ENCODE assay signal across 1 cellular context in the genomic region with DNA sequence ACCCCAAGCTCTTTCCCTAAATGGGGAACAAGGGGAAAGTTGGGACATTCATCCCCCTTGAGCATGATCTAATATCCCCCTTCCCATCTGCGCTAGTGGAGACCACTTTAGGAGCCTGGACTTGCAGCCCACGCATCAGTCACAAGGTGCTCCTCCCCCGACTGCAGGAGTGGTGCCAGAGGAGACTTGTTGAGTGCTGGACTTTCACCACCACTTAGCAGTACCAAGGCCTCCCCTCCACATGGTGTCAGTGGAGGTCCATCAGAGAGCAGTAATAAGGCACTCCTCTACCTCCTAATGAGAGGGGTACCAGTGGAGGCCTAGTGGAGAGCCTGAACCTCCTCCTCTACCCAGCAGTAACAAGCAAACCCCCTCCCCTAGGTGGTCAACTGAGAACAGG.
A peak's percentile ranks its signal among the peaks of the same experiment; 100 is the strongest.
TF ChIP-seq lines count a peak whose summit lies in the region.

No MANE protein-coding gene starts in this region.

TF ChIP-seq in HepG2, 621 proteins besides CTCF, POLR2A, EP300 and RAD21 (continued from another document and continues in another):
- TF ChIP-seq ZNF18 (CRISPR knock-in tag; IDR thresholded peaks at IDR 0.05; ENCODE audit: insufficient replicate concordance) (no peak), RBFOX2 (IDR thresholded peaks at IDR 0.05; ENCODE audit: low read depth, low read length) (no peak), NFRKB (IDR thresholded peaks at IDR 0.05) (no peak), ZNF205 (CRISPR knock-in tag; IDR thresholded peaks at IDR 0.05) (no peak), JUNB (CRISPR knock-in tag; IDR thresholded peaks at IDR 0.05; ENCODE audit: borderline replicate concordance) (no peak), IKZF1 (IDR thresholded peaks at IDR 0.05) (no peak), RFX1 (IDR thresholded peaks at IDR 0.05) (no peak), ZNF792 (CRISPR knock-in tag; IDR thresholded peaks at IDR 0.05) (no peak), SP5 (CRISPR knock-in tag; IDR thresholded peaks at IDR 0.05; ENCODE audit: borderline replicate concordance, low read depth) (peak; percentile 69), KLF16 (CRISPR knock-in tag; IDR thresholded peaks at IDR 0.05) (0 out of 4 replicates have a peak, but pooled peaks of 1 of the 2 experiments have one; percentile 28), ZNF782 (CRISPR knock-in tag; IDR thresholded peaks at IDR 0.05; ENCODE audit: borderline replicate concordance) (0 out of 2 replicates have a peak, but pooled peaks have one; percentile 21), MEIS1 (CRISPR knock-in tag; IDR thresholded peaks at IDR 0.05; ENCODE audit: borderline replicate concordance) (no peak), GABPA (IDR thresholded peaks at IDR 0.05; ENCODE audit: low read depth, low read length) (no peak), GABPA (CRISPR knock-in tag; IDR thresholded peaks at IDR 0.05; ENCODE audit: low read depth) (no peak), ZNF841 (CRISPR knock-in tag; IDR thresholded peaks at IDR 0.05; ENCODE audit: borderline replicate concordance) (no peak), CEBPG (CRISPR knock-in tag; IDR thresholded peaks at IDR 0.05) (no peak), THAP11 (CRISPR knock-in tag; IDR thresholded peaks at IDR 0.05) (no peak), ZFP1 (CRISPR knock-in tag; IDR thresholded peaks at IDR 0.05) (no peak), NR2F6 (IDR thresholded peaks at IDR 0.05) (no peak), NR2F6 (CRISPR knock-in tag; IDR thresholded peaks at IDR 0.05) (peak; percentile 14; the same call in 1 of the 2 replicates), HOXA7 (CRISPR knock-in tag; IDR thresholded peaks at IDR 0.05) (no peak), ZNF225 (CRISPR knock-in tag; IDR thresholded peaks at IDR 0.05) (no peak), NCOA2 (CRISPR knock-in tag; IDR thresholded peaks at IDR 0.05) (no peak), NCOR1 (IDR thresholded peaks at IDR 0.05; ENCODE audit: borderline replicate concordance, low read length) (no peak), KLF13 (CRISPR knock-in tag; IDR thresholded peaks at IDR 0.05) (no peak), RCOR2 (CRISPR knock-in tag; IDR thresholded peaks at IDR 0.05) (no peak), ZNF326 (CRISPR knock-in tag; IDR thresholded peaks at IDR 0.05; ENCODE audit: borderline replicate concordance) (no peak), ZNF451 (CRISPR knock-in tag; IDR thresholded peaks at IDR 0.05) (no peak), ZNF644 (CRISPR knock-in tag; IDR thresholded peaks at IDR 0.05; ENCODE audit: low read depth) (no peak), NFIB (CRISPR knock-in tag; IDR thresholded peaks at IDR 0.05; ENCODE audit: borderline replicate concordance) (no peak), FOXP1 (IDR thresholded peaks at IDR 0.05) (no peak), FOXP1 (CRISPR knock-in tag; IDR thresholded peaks at IDR 0.05) (no peak), MLLT10 (CRISPR knock-in tag; IDR thresholded peaks at IDR 0.05) (no peak), GLI4 (CRISPR knock-in tag; IDR thresholded peaks at IDR 0.05; ENCODE audit: borderline replicate concordance) (no peak), ZC3H4 (CRISPR knock-in tag; IDR thresholded peaks at IDR 0.05; ENCODE audit: borderline replicate concordance) (no peak), SMAD9 (CRISPR knock-in tag; IDR thresholded peaks at IDR 0.05) (no peak), MAFG (CRISPR knock-in tag; IDR thresholded peaks at IDR 0.05) (no peak), ZC3H13 (CRISPR knock-in tag; IDR thresholded peaks at IDR 0.05) (no peak), ZNF329 (CRISPR knock-in tag; IDR thresholded peaks at IDR 0.05; ENCODE audit: low read depth) (no peak), CC2D1A (CRISPR knock-in tag; IDR thresholded peaks at IDR 0.05) (no peak), RFX5 (IDR thresholded peaks at IDR 0.05; ENCODE audit: low read depth, low read length) (no peak), RXRA (CRISPR knock-in tag; IDR thresholded peaks at IDR 0.05) (no peak; the same call in 1 of the 2 replicates)
- TF ChIP-seq, protein P1, sequence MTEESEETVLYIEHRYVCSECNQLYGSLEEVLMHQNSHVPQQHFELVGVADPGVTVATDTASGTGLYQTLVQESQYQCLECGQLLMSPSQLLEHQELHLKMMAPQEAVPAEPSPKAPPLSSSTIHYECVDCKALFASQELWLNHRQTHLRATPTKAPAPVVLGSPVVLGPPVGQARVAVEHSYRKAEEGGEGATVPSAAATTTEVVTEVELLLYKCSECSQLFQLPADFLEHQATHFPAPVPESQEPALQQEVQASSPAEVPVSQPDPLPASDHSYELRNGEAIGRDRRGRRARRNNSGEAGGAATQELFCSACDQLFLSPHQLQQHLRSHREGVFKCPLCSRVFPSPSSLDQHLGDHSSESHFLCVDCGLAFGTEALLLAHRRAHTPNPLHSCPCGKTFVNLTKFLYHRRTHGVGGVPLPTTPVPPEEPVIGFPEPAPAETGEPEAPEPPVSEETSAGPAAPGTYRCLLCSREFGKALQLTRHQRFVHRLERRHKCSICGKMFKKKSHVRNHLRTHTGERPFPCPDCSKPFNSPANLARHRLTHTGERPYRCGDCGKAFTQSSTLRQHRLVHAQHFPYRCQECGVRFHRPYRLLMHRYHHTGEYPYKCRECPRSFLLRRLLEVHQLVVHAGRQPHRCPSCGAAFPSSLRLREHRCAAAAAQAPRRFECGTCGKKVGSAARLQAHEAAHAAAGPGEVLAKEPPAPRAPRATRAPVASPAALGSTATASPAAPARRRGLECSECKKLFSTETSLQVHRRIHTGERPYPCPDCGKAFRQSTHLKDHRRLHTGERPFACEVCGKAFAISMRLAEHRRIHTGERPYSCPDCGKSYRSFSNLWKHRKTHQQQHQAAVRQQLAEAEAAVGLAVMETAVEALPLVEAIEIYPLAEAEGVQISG (CRISPR knock-in tag; IDR thresholded peaks at IDR 0.05), result peak; percentile 82
- TF ChIP-seq, protein P2, sequence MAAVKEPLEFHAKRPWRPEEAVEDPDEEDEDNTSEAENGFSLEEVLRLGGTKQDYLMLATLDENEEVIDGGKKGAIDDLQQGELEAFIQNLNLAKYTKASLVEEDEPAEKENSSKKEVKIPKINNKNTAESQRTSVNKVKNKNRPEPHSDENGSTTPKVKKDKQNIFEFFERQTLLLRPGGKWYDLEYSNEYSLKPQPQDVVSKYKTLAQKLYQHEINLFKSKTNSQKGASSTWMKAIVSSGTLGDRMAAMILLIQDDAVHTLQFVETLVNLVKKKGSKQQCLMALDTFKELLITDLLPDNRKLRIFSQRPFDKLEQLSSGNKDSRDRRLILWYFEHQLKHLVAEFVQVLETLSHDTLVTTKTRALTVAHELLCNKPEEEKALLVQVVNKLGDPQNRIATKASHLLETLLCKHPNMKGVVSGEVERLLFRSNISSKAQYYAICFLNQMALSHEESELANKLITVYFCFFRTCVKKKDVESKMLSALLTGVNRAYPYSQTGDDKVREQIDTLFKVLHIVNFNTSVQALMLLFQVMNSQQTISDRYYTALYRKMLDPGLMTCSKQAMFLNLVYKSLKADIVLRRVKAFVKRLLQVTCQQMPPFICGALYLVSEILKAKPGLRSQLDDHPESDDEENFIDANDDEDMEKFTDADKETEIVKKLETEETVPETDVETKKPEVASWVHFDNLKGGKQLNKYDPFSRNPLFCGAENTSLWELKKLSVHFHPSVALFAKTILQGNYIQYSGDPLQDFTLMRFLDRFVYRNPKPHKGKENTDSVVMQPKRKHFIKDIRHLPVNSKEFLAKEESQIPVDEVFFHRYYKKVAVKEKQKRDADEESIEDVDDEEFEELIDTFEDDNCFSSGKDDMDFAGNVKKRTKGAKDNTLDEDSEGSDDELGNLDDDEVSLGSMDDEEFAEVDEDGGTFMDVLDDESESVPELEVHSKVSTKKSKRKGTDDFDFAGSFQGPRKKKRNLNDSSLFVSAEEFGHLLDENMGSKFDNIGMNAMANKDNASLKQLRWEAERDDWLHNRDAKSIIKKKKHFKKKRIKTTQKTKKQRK (IDR thresholded peaks at IDR 0.05; ENCODE audit: low read length), result no peak
- TF ChIP-seq, protein P3, sequence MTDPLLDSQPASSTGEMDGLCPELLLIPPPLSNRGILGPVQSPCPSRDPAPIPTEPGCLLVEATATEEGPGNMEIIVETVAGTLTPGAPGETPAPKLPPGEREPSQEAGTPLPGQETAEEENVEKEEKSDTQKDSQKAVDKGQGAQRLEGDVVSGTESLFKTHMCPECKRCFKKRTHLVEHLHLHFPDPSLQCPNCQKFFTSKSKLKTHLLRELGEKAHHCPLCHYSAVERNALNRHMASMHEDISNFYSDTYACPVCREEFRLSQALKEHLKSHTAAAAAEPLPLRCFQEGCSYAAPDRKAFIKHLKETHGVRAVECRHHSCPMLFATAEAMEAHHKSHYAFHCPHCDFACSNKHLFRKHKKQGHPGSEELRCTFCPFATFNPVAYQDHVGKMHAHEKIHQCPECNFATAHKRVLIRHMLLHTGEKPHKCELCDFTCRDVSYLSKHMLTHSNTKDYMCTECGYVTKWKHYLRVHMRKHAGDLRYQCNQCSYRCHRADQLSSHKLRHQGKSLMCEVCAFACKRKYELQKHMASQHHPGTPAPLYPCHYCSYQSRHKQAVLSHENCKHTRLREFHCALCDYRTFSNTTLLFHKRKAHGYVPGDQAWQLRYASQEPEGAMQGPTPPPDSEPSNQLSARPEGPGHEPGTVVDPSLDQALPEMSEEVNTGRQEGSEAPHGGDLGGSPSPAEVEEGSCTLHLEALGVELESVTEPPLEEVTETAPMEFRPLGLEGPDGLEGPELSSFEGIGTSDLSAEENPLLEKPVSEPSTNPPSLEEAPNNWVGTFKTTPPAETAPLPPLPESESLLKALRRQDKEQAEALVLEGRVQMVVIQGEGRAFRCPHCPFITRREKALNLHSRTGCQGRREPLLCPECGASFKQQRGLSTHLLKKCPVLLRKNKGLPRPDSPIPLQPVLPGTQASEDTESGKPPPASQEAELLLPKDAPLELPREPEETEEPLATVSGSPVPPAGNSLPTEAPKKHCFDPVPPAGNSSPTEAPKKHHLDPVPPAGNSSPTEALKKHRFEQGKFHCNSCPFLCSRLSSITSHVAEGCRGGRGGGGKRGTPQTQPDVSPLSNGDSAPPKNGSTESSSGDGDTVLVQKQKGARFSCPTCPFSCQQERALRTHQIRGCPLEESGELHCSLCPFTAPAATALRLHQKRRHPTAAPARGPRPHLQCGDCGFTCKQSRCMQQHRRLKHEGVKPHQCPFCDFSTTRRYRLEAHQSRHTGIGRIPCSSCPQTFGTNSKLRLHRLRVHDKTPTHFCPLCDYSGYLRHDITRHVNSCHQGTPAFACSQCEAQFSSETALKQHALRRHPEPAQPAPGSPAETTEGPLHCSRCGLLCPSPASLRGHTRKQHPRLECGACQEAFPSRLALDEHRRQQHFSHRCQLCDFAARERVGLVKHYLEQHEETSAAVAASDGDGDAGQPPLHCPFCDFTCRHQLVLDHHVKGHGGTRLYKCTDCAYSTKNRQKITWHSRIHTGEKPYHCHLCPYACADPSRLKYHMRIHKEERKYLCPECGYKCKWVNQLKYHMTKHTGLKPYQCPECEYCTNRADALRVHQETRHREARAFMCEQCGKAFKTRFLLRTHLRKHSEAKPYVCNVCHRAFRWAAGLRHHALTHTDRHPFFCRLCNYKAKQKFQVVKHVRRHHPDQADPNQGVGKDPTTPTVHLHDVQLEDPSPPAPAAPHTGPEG (CRISPR knock-in tag; IDR thresholded peaks at IDR 0.05), result no peak
- TF ChIP-seq, protein P4, sequence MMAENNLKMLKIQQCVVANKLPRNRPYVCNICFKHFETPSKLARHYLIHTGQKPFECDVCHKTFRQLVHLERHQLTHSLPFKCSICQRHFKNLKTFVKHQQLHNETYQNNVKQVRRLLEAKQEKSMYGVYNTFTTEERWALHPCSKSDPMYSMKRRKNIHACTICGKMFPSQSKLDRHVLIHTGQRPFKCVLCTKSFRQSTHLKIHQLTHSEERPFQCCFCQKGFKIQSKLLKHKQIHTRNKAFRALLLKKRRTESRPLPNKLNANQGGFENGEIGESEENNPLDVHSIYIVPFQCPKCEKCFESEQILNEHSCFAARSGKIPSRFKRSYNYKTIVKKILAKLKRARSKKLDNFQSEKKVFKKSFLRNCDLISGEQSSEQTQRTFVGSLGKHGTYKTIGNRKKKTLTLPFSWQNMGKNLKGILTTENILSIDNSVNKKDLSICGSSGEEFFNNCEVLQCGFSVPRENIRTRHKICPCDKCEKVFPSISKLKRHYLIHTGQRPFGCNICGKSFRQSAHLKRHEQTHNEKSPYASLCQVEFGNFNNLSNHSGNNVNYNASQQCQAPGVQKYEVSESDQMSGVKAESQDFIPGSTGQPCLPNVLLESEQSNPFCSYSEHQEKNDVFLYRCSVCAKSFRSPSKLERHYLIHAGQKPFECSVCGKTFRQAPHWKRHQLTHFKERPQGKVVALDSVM (CRISPR knock-in tag; IDR thresholded peaks at IDR 0.05), result peak; percentile 55; the same call in 1 of the 2 replicates
- TF ChIP-seq, protein P5, sequence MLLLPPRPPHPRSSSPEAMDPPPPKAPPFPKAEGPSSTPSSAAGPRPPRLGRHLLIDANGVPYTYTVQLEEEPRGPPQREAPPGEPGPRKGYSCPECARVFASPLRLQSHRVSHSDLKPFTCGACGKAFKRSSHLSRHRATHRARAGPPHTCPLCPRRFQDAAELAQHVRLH (CRISPR knock-in tag; IDR thresholded peaks at IDR 0.05; ENCODE audit: borderline replicate concordance, low read depth), result peak; percentile 59; the same call in 1 of the 2 replicates
